15 cellular contexts compared by ENCODE assay signal in the genomic region with DNA sequence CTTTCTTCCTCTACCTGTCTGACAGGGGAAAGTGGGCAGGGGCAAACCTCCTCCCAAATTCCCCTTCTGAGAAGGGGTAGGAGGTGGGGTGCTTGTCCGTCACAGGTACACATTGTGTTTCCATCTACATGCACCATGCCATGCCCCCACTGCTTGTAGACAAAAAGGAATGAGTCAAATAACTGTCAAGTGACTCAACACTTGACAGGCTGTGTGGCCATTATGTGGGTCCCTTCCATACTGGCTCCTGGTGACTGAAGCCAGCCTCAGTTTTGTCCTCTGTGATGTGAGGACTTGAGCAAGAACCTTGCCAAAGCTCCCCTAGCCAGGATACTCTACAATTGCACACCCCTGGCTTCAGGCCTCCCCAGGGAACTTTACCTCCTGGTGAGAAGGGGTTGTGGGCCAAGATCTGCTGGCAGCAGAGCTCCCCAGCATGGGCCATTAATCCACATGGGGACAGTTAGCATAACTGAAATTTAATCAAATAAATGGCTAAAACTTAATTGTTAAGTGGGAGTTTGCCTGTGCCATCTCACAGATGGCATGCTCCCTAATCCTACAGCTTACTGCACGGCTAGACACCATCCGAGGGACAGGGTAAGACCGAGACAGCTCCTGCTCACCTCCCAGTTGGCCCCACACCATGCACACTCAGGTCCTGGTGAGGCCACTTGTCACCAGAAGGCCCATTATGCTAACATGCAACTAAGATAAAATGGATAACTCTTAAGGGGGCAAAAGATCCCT.
DNase-seq lines count a peak whose midpoint lies in the region; ATAC-seq and TF ChIP-seq lines count a peak whose summit lies in the region.
"Had no signal": no experiment of that assay in that cellular context is flagged by ENCODE, and none has a peak within 500 bp of the region (broad histone marks: within the 10 kb centered on the region; RNA-seq: fewer than 3 reads in every experiment).

No MANE protein-coding gene starts in this region.

- H2AFZ ChIP-seq in trophoblast cell (ENCODE audit: insufficient read depth, low read length, poor library complexity) = no peak overlapping the region
- H2AFZ ChIP-seq in mesenchymal stem cell (ENCODE audit: low read depth, low read length) = no peak overlapping the region
- H2AFZ ChIP-seq: parathyroid adenoma had no signal

- H3K36me3 Mint-ChIP-seq in IgD-negative memory B cell = no peaks in the 10 kb centered on the region

- H4K91ac ChIP-seq in trophoblast cell (ENCODE audit: low read depth, low read length) (peak overlapping the region; percentile 55), mesenchymal stem cell (ENCODE audit: low read length) (no peak overlapping the region)

- H3K23ac ChIP-seq in trophoblast cell (ENCODE audit: low read length) (no peak overlapping the region), mesenchymal stem cell (ENCODE audit: low read length in 2 of 2) (no peak overlapping the region)

- H3K79me2 ChIP-seq in trophoblast cell (ENCODE audit: control insufficient read depth, insufficient read depth, low read length, poor library complexity) = no peaks in the 10 kb centered on the region
- H3K79me2 ChIP-seq: parathyroid adenoma had no signal

- H2BK15ac ChIP-seq in mesenchymal stem cell (ENCODE audit: low read depth, poor library complexity, severe bottlenecking) = no peak overlapping the region

- CTCF ChIA-PET in HEK293 (lab: Yijun Ruan, JAX) = interaction anchor here (0.7 kb wide), 1 partner anchor 984 kb away, joined by 3 read pairs; no protein-coding TSS in a partner anchor

- no peaks in the 10 kb centered on the region for H3K27me3 Mint-ChIP-seq in IgD-negative memory B cell

- WGBS in trophoblast cell (ENCODE audit: extremely low coverage, insufficient coverage, insufficient read length) = no CpG with 5 or more reads among the region's 4 CpGs
- WGBS in mesenchymal stem cell = 74% methylated on average over 4 of the region's 4 CpGs

- H3K36me3 ChIP-seq in HEK293 (ENCODE audit: control insufficient read depth in 2 of 2, insufficient read depth in 1 of 2, low read length in 2 of 2) = no peaks in the 10 kb centered on the region
- H3K36me3 ChIP-seq in trophoblast cell (ENCODE audit: control insufficient read depth in 1 of 2, insufficient read depth in 2 of 2, low read length in 2 of 2) = no peaks in the 10 kb centered on the region
- H3K36me3 ChIP-seq in mesenchymal stem cell (ENCODE audit: control insufficient read depth in 1 of 2, insufficient read depth in 2 of 2, low read depth in 1 of 2, low read length in 2 of 2) = no peaks in the 10 kb centered on the region

- H3K27me3 ChIP-seq in trophoblast cell (ENCODE audit: insufficient read depth, low read length) = no peaks in the 10 kb centered on the region
- H3K27me3 ChIP-seq in mesenchymal stem cell (ENCODE audit: control insufficient read depth in 1 of 2, insufficient read depth in 1 of 2, low read length in 2 of 2) = peaks cover 23 to 27% of the 10 kb centered on the region in 2 experiments

- H3K9ac ChIP-seq in trophoblast cell (ENCODE audit: low read length) (no peak overlapping the region), mesenchymal stem cell (ENCODE audit: low read length) (no peak overlapping the region)
- H3K9ac ChIP-seq: parathyroid adenoma had no signal

- H3K4me2 ChIP-seq in trophoblast cell (ENCODE audit: low read length) = no peak overlapping the region
- H3K4me2 ChIP-seq in mesenchymal stem cell (ENCODE audit: low read length, poor library complexity, severe bottlenecking) = no peak overlapping the region

- no peak overlapping the region for H4K12ac ChIP-seq in trophoblast cell (ENCODE audit: low read depth, low read length)

- H3K9me3 Mint-ChIP-seq in IgD-negative memory B cell = peaks cover 0 to 5% (median 0%) of the 10 kb centered on the region in 3 donors

- peak overlapping the region in 2 of 4 donors; percentile 52 to 76 for H3K4me3 Mint-ChIP-seq in IgD-negative memory B cell

- no peak overlapping the region for H3K4me3 ChIP-seq in HEK293 (ENCODE audit: low read depth, low read length)
- H3K4me3 ChIP-seq in trophoblast cell (ENCODE audit: low read depth, low read length) = no peak overlapping the region
- no peak overlapping the region for H3K4me3 ChIP-seq in mesenchymal stem cell (ENCODE audit: insufficient read depth in 1 of 2, low read depth in 1 of 2, low read length in 2 of 2)

- H3K4ac ChIP-seq in trophoblast cell (ENCODE audit: low read depth, low read length) (no peak overlapping the region), mesenchymal stem cell (ENCODE audit: low read depth in 1 of 2, low read length in 2 of 2) (no peak overlapping the region)

- peak; percentile 27 for ATAC-seq in GM19023 (IDR thresholded peaks at IDR 0.05; ENCODE audit: unreplicated experiment)
- no peak for ATAC-seq in left lobe of liver

- POLR2A ChIA-PET in HEK293 (lab: Yijun Ruan, JAX) = no interaction called here

- no peak overlapping the region for H4K8ac ChIP-seq in trophoblast cell (ENCODE audit: low read depth, low read length)
- no peak overlapping the region for H4K8ac ChIP-seq in mesenchymal stem cell (ENCODE audit: low read length)

- H3K27ac Mint-ChIP-seq in IgD-negative memory B cell = peak overlapping the region; percentile 63 to 90 (median 81)

- peak overlapping the region; percentile 46 for H3K14ac ChIP-seq in trophoblast cell (ENCODE audit: low read length)
- H3K14ac ChIP-seq in mesenchymal stem cell (ENCODE audit: low read length in 2 of 2) = no peak overlapping the region

- DNase-seq in trophoblast cell (peak in 1 of 2 donors; percentile 52), NCI-H345 (lab: John Stamatoyannopoulos, UW) (no peak), left lobe of liver (ENCODE audit: low spot score) (no peak), mesenchymal stem cell (no peak)
- DNase-seq: activated T-cell treated with anti-CD3 and anti-CD28 coated beads for 4 hours; anterior cingulate cortex; effector CD8-positive, alpha-beta T cell; NCI-H1048; NCI-H510A treated with DMSO at 0.1 percent for 48 hours; SHP77 treated with DMSO at 0.1 percent for 48 hours had no signal

- H2BK120ac ChIP-seq in trophoblast cell (ENCODE audit: insufficient read depth, low read length, poor library complexity) (no peak overlapping the region), mesenchymal stem cell (ENCODE audit: low read depth, low read length) (no peak overlapping the region)

- H2BK5ac ChIP-seq in trophoblast cell (ENCODE audit: low read depth, low read length, poor library complexity) (no peak overlapping the region), mesenchymal stem cell (ENCODE audit: low read depth, low read length, poor library complexity, severe bottlenecking) (no peak overlapping the region)

- H3K4me1 ChIP-seq in HEK293 (ENCODE audit: control insufficient read depth, insufficient read depth, low read length) (no peaks in the 10 kb centered on the region), trophoblast cell (ENCODE audit: control insufficient read depth in 1 of 2, insufficient read depth in 2 of 2, low read length in 2 of 2) (peaks cover 30 to 32% of the 10 kb centered on the region in 2 experiments), mesenchymal stem cell (ENCODE audit: control insufficient read depth, insufficient read depth, low read depth, low read length) (peaks cover 1% of the 10 kb centered on the region)
- H3K4me1 ChIP-seq: parathyroid adenoma had no signal

- no peak overlapping the region for H3K27ac ChIP-seq in HEK293 (ENCODE audit: extremely low read depth, low read depth, low read length)
- H3K27ac ChIP-seq in trophoblast cell (ENCODE audit: low read depth, low read length) = no peak overlapping the region
- H3K27ac ChIP-seq in mesenchymal stem cell (ENCODE audit: low read length, poor library complexity, severe bottlenecking) = no peak overlapping the region
- H3K27ac ChIP-seq: parathyroid adenoma, VCaP had no signal

- H2BK12ac ChIP-seq in trophoblast cell (ENCODE audit: low read length) (peak overlapping the region; percentile 46), mesenchymal stem cell (ENCODE audit: low read length in 2 of 2) (no peak overlapping the region)

- H3K9me3 ChIP-seq in HEK293 (ENCODE audit: control insufficient read depth, insufficient read depth, low read depth, low read length) = no peaks in the 10 kb centered on the region
- no peaks in the 10 kb centered on the region for H3K9me3 ChIP-seq in trophoblast cell (ENCODE audit: insufficient read depth, low read depth, low read length)
- peaks cover 11% of the 10 kb centered on the region for H3K9me3 ChIP-seq in mesenchymal stem cell (ENCODE audit: control insufficient read depth, low read length)

- H3K4me1 Mint-ChIP-seq in IgD-negative memory B cell = peaks cover 40 to 61% (median 60%) of the 10 kb centered on the region in 3 donors

- H3K79me1 ChIP-seq in trophoblast cell (ENCODE audit: low read length) = peaks cover 10% of the 10 kb centered on the region
- no peaks in the 10 kb centered on the region for H3K79me1 ChIP-seq in mesenchymal stem cell (replicated peaks; ENCODE audit: low read length, poor library complexity, severe bottlenecking)

- H2AK5ac ChIP-seq in trophoblast cell (ENCODE audit: low read length) = no peak overlapping the region
- H2AK5ac ChIP-seq in mesenchymal stem cell (ENCODE audit: low read length, severe bottlenecking) = no peak overlapping the region

- no peak for TF ChIP-seq CTCF in HEK293 (tag by site-specific recombination; IDR thresholded peaks at IDR 0.05)

- H3K18ac ChIP-seq in trophoblast cell (ENCODE audit: low read length) (peak overlapping the region; percentile 38), mesenchymal stem cell (ENCODE audit: low read depth in 1 of 2, low read length in 2 of 2) (no peak overlapping the region)

TF ChIP-seq in HEK293, 187 proteins besides CTCF, POLR2A, EP300 and RAD21:
- TF ChIP-seq BCL11B (tag by site-specific recombination; IDR thresholded peaks at IDR 0.05; ENCODE audit: low read depth) (no peak), ZNF146 (tag by site-specific recombination; IDR thresholded peaks at IDR 0.05) (no peak), ZNF433 (tag by site-specific recombination; IDR thresholded peaks at IDR 0.05; ENCODE audit: low read depth) (no peak), ZNF184 (tag by site-specific recombination; IDR thresholded peaks at IDR 0.05) (no peak), GLIS1 (tag by site-specific recombination; IDR thresholded peaks at IDR 0.05) (peak; percentile 85)
- TF ChIP-seq, protein P1, sequence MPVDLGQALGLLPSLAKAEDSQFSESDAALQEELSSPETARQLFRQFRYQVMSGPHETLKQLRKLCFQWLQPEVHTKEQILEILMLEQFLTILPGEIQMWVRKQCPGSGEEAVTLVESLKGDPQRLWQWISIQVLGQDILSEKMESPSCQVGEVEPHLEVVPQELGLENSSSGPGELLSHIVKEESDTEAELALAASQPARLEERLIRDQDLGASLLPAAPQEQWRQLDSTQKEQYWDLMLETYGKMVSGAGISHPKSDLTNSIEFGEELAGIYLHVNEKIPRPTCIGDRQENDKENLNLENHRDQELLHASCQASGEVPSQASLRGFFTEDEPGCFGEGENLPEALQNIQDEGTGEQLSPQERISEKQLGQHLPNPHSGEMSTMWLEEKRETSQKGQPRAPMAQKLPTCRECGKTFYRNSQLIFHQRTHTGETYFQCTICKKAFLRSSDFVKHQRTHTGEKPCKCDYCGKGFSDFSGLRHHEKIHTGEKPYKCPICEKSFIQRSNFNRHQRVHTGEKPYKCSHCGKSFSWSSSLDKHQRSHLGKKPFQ (tag by site-specific recombination; IDR thresholded peaks at IDR 0.05) = no peak
